8 cellular contexts compared by ENCODE assay signal in genomic region chr1:78619803-78620579, GRCh38. TPM values are rescaled to one million over a fixed set of nuclear protein-coding genes. Genes with fewer than 3 reads are reported as not detected.
DNase-seq lines count a peak whose midpoint lies in the region; ATAC-seq, FAIRE-seq and TF ChIP-seq lines count a peak whose summit lies in the region.

Gene IFI44L (plus strand): TSS chr1:78620448. CDS start chr1:78627916, 7,468 bp downstream.

- H3K27me3 ChIP-seq in A673 (replicated peaks; ENCODE audit: insufficient read depth, low read depth, low read length, poor library complexity), result no peaks in the 10 kb centered on the region
- no peaks in the 10 kb centered on the region for H3K27me3 ChIP-seq in endothelial cell of umbilical vein (ENCODE audit: control insufficient read depth in 2 of 2, insufficient read depth in 2 of 2, low read length in 2 of 2)
- no peaks in the 10 kb centered on the region for H3K27me3 ChIP-seq in osteoblast (ENCODE audit: insufficient read depth, low read length)
- H3K27me3 ChIP-seq in testis, result no peaks in the 10 kb centered on the region

- peak within 1 kb of the TSS; percentile 85 for H3K4me3 Mint-ChIP-seq in activated CD8-positive, alpha-beta T cell treated with anti-CD3 and anti-CD28 coated beads, Interleukin-2, amount 10 ng/mL, durations not matched to agents 7 days and 5 days

- H3K9me3 Mint-ChIP-seq in activated CD8-positive, alpha-beta T cell treated with anti-CD3 and anti-CD28 coated beads, Interleukin-2, amount 10 ng/mL, durations not matched to agents 7 days and 5 days (ENCODE audit: insufficient read depth), result no peaks in the 10 kb centered on the region

- peak within 1 kb of the TSS; percentile 93 for H3K27ac Mint-ChIP-seq in activated CD8-positive, alpha-beta T cell treated with anti-CD3 and anti-CD28 coated beads, Interleukin-2, amount 10 ng/mL, durations not matched to agents 7 days and 5 days

- H3K4me1 Mint-ChIP-seq in activated CD8-positive, alpha-beta T cell treated with anti-CD3 and anti-CD28 coated beads, Interleukin-2, amount 10 ng/mL, durations not matched to agents 7 days and 5 days (ENCODE audit: low read depth), result peaks cover 55% of the 10 kb centered on the region

- peaks cover 7% of the 10 kb centered on the region for H3K27me3 Mint-ChIP-seq in activated CD8-positive, alpha-beta T cell treated with anti-CD3 and anti-CD28 coated beads, Interleukin-2, amount 10 ng/mL, durations not matched to agents 7 days and 5 days (ENCODE audit: low read depth)

- H2AFZ ChIP-seq in endothelial cell of umbilical vein (ENCODE audit: low read depth, low read length) (peak within 1 kb of the TSS; percentile 84), osteoblast (ENCODE audit: low read length) (peak within 1 kb of the TSS; percentile 84)

- FAIRE-seq in endothelial cell of umbilical vein (lab: Jason Lieb, UNC), result peak; percentile 75

- H3K4me3 ChIP-seq in A673 (ENCODE audit: low read depth, low read length, poor library complexity, severe bottlenecking), result peak within 1 kb of the TSS; percentile 35
- peak within 1 kb of the TSS; percentile 2 to 35 (median 27) for H3K4me3 ChIP-seq in endothelial cell of umbilical vein (replicated peaks in 1 of 3; ENCODE audit: insufficient read depth in 1 of 3, low read depth in 1 of 3, low read length in 3 of 3)
- peak within 1 kb of the TSS; percentile 69 for H3K4me3 ChIP-seq in osteoblast (ENCODE audit: insufficient read depth, low read length)
- H3K4me3 ChIP-seq in testis, result peak within 1 kb of the TSS; percentile 14 to 29

- TF ChIP-seq POLR2A in endothelial cell of umbilical vein (IDR thresholded peaks at IDR 0.05; ENCODE audit: low read depth, low read length) (no peak), testis (IDR thresholded peaks at IDR 0.05) (no peak)

- H3K27ac ChIP-seq in A673 (ENCODE audit: low read depth, low read length, poor library complexity, severe bottlenecking) (peak within 1 kb of the TSS; percentile 64), endothelial cell of umbilical vein (ENCODE audit: insufficient read depth, low read depth, low read length) (peak within 1 kb of the TSS; percentile 2), osteoblast (ENCODE audit: low read depth, low read length) (peak within 1 kb of the TSS; percentile 75), testis (peak within 1 kb of the TSS; percentile 79 to 84)

- no peaks in the 10 kb centered on the region for H3K36me3 ChIP-seq in A673 (ENCODE audit: insufficient read depth, low read length, poor library complexity, severe bottlenecking)
- H3K36me3 ChIP-seq in endothelial cell of umbilical vein (ENCODE audit: control insufficient read depth in 2 of 2, extremely low read depth in 1 of 2, insufficient read depth in 2 of 2, low read length in 2 of 2), result no peaks in the 10 kb centered on the region
- H3K36me3 ChIP-seq in osteoblast (ENCODE audit: insufficient read depth, low read length), result no peaks in the 10 kb centered on the region
- no peaks in the 10 kb centered on the region for H3K36me3 ChIP-seq in testis (ENCODE audit: low read depth, missing control alignments)

- peaks cover 39% of the 10 kb centered on the region for H3K36me3 Mint-ChIP-seq in activated CD8-positive, alpha-beta T cell treated with anti-CD3 and anti-CD28 coated beads, Interleukin-2, amount 10 ng/mL, durations not matched to agents 7 days and 5 days (ENCODE audit: low read depth)

- intact Hi-C loops in A673 (cut with micrococcal nuclease; ENCODE audit: unreplicated experiment) (loop anchor here (2.0 to 5.0 kb wide), 3 partner anchors 31 to 577 kb away; no protein-coding TSS in a partner anchor), endothelial cell of umbilical vein (cut with micrococcal nuclease) (loop anchor here (1.0 to 5.0 kb wide), 3 partner anchors 29 to 732 kb away; partner anchors contain the start of gene IFI44), testis (cut with DNase I; ENCODE audit: low total_unique reads) (loop anchor here (10.0 kb wide), 1 partner anchor 55 kb away; no protein-coding TSS in a partner anchor)

- BruUV-seq in A673 (replicated peaks; lab: Mats Ljungman, UMichigan) (no TSS peak), endothelial cell of umbilical vein (replicated peaks; lab: Mats Ljungman, UMichigan) (no TSS peak)

- POLR2A ChIA-PET in A673 (lab: Charles Lee; ENCODE audit: low non-redundant PET), result no interaction called here
- POLR2A ChIA-PET in activated CD8-positive, alpha-beta T cell treated with anti-CD3 and anti-CD28 coated beads, Interleukin-2, amount 10 ng/mL, durations not matched to agents 7 days and 5 days (lab: Charles Lee), result interaction anchor here (0.7 to 5.2 kb wide), 15 partner anchors 8 to 644 kb away, joined by 3 to 33 read pairs (median 8); partner anchors contain the start of genes DNAJB4, FUBP1 and IFI44
- POLR2A ChIA-PET in endothelial cell of umbilical vein (lab: Charles Lee), result no interaction called here

- no peaks in the 10 kb centered on the region for H3K9me1 ChIP-seq in endothelial cell of umbilical vein (replicated peaks; ENCODE audit: control insufficient read depth, extremely low read depth, insufficient read depth, low read length)

- H4K20me1 ChIP-seq in endothelial cell of umbilical vein (replicated peaks; ENCODE audit: control insufficient read depth, extremely low read depth, insufficient read depth, low read length), result no peaks in the 10 kb centered on the region
- H4K20me1 ChIP-seq in osteoblast (ENCODE audit: insufficient read depth, low read length), result no peaks in the 10 kb centered on the region

- peak; percentile 41 for ATAC-seq in GM19438 (IDR thresholded peaks at IDR 0.05; ENCODE audit: low read depth, unreplicated experiment)
- ATAC-seq in activated CD8-positive, alpha-beta T cell treated with anti-CD3 and anti-CD28 coated beads, Interleukin-2, amount 10 ng/mL, durations not matched to agents 7 days and 5 days, result peak; percentile 46

- H3K4me2 ChIP-seq in endothelial cell of umbilical vein (ENCODE audit: insufficient read depth, low read length) (peak within 1 kb of the TSS; percentile 79), osteoblast (ENCODE audit: insufficient read depth, low read length) (peak within 1 kb of the TSS; percentile 94)

- dilution Hi-C loops in endothelial cell of umbilical vein (cut with MboI; ENCODE audit: extremely low pct_ligation_motif_present, low sequenced_read_pairs), result no loop called here

- DNase-seq in A673 (ENCODE audit: low spot score), result peak; percentile 62
- DNase-seq in HT-29 (ENCODE audit: low spot score), result peak; percentile 26
- peak; percentile 78 for DNase-seq in activated CD8-positive, alpha-beta T cell treated with anti-CD3 and anti-CD28 coated beads, Interleukin-2, amount 10 ng/mL, durations not matched to agents 7 days and 5 days
- peak; percentile 80 for DNase-seq in endothelial cell of umbilical vein (ENCODE audit: low read depth, low spot score)
- DNase-seq in osteoblast (ENCODE audit: insufficient read length, low spot score, missing footprints), result no peak
- peak; percentile 37 for DNase-seq in testis
- DNase-seq in NCI-H2107 treated with DMSO at 0.1 percent for 48 hours (lab: John Stamatoyannopoulos, UW; ENCODE audit: unreplicated experiment), result no peak

- peak within 1 kb of the TSS; percentile 39 for H3K9ac ChIP-seq in endothelial cell of umbilical vein (replicated peaks; ENCODE audit: extremely low read depth, insufficient read depth, low read length)

- 27 to 36% methylated on average over 9 of the region's 9 CpGs for WGBS in testis, 2 donors

- no peaks in the 10 kb centered on the region for H3K79me2 ChIP-seq in endothelial cell of umbilical vein (ENCODE audit: control insufficient read depth, insufficient read depth, low read length)
- H3K79me2 ChIP-seq in osteoblast (ENCODE audit: insufficient read depth, low read length), result peaks cover 7% of the 10 kb centered on the region

- CTCF ChIA-PET in A673 (lab: Charles Lee) (interaction anchor here (1.4 kb wide), 1 partner anchor 56 kb away, joined by 3 read pairs; no protein-coding TSS in a partner anchor), endothelial cell of umbilical vein (lab: Charles Lee) (interaction anchor here (0.6 to 4.6 kb wide), 11 partner anchors 9 to 584 kb away, joined by 3 to 25 read pairs (median 4); no protein-coding TSS in a partner anchor)
- CTCF ChIA-PET in activated CD8-positive, alpha-beta T cell treated with anti-CD3 and anti-CD28 coated beads, Interleukin-2, amount 10 ng/mL, durations not matched to agents 7 days and 5 days (lab: Charles Lee), result interaction anchor here (0.6 to 2.8 kb wide), 16 partner anchors 12 to 615 kb away, joined by 3 to 18 read pairs (median 5); partner anchors contain the start of genes DNAJB4 and IFI44

- no peaks in the 10 kb centered on the region for H3K9me3 ChIP-seq in A673 (ENCODE audit: low read depth, low read length, poor library complexity, severe bottlenecking)
- no peaks in the 10 kb centered on the region for H3K9me3 ChIP-seq in endothelial cell of umbilical vein (replicated peaks; ENCODE audit: control insufficient read depth, insufficient read depth, low read length)
- no peaks in the 10 kb centered on the region for H3K9me3 ChIP-seq in osteoblast (ENCODE audit: low read depth, low read length)
- H3K9me3 ChIP-seq in testis, result no peaks in the 10 kb centered on the region

- TF ChIP-seq CTCF in A673 (conservative IDR thresholded peaks at IDR 0.05; ENCODE audit: low read depth, low read length) (no peak), endothelial cell of umbilical vein (IDR thresholded peaks at IDR 0.05; ENCODE audit: extremely low read depth in 1 of 2, insufficient read depth in 1 of 2, low read depth in 1 of 2, low read length in 2 of 2) (no peak), osteoblast (IDR thresholded peaks at IDR 0.05; ENCODE audit: extremely low read depth, low read depth, low read length) (no peak), testis (IDR thresholded peaks at IDR 0.05) (no peak)

- peaks cover 31% of the 10 kb centered on the region for H3K4me1 ChIP-seq in A673 (ENCODE audit: insufficient read depth, low read length, poor library complexity, severe bottlenecking)
- H3K4me1 ChIP-seq in endothelial cell of umbilical vein (ENCODE audit: control insufficient read depth, extremely low read depth, insufficient read depth, low read length), result peaks cover 18% of the 10 kb centered on the region
- peaks cover 14% of the 10 kb centered on the region for H3K4me1 ChIP-seq in osteoblast (ENCODE audit: insufficient read depth, low read length)
- H3K4me1 ChIP-seq in testis, result peaks cover 12% of the 10 kb centered on the region

RNA-seq across cellular contexts. Expression of gene IFI44L, which starts in this region (rescaled TPM):
- total RNA-seq in A673 (2021), result 7.5 and 8.5 TPM in 2 replicates
- 1.4 and 1.6 TPM in 2 replicates for total RNA-seq in HT-29 (2014; rRNA removed; shearing (Covaris generic))
- 100 to 1,000 TPM; 181 to 191 TPM for total RNA-seq in activated CD8-positive, alpha-beta T cell treated with anti-CD3 and anti-CD28 coated beads, Interleukin-2, amount 10 ng/mL, durations not matched to agents 7 days and 5 days
- total RNA-seq in endothelial cell of umbilical vein, result 1.5 and 2.8 TPM in 2 replicates
- 1.9 and 2.9 TPM in 2 replicates for polyA plus RNA-seq in endothelial cell of umbilical vein
- polyA plus RNA-seq in endothelial cell of umbilical vein (2011; cell fraction: cytosol; rRNA removed), result 1.9 TPM in 2 replicates
- polyA plus RNA-seq in endothelial cell of umbilical vein (2011; cell fraction: nucleus; rRNA removed), result 8.1 TPM in 2 replicates
- 3.5 and 4.2 TPM in 2 replicates for polyA plus RNA-seq in endothelial cell of umbilical vein (2012)
- polyA minus RNA-seq in endothelial cell of umbilical vein, result 6.2 and 7.1 TPM in 2 replicates
- 1.0 TPM for polyA minus RNA-seq in endothelial cell of umbilical vein (2011; cell fraction: cytosol; rRNA and poly(A)+ RNA removed)
- polyA minus RNA-seq in endothelial cell of umbilical vein (2011; cell fraction: nucleus; rRNA and poly(A)+ RNA removed), result 9.0 and 14.1 TPM in 2 replicates
- total RNA-seq in osteoblast, result 28.3 and 49.2 TPM in 2 replicates
- total RNA-seq in testis, result 10 to 100 TPM; 12.0 to 15.8 TPM
- polyA plus RNA-seq in testis (ENCODE audit: insufficient read depth, low read depth, low replicate concordance), result 5.3 TPM

Comparison
In these comparisons a context has a peak if more than half of its experiments do, and no peak if none do; other contexts are left out.
1. DNase-seq: peak in A673 (single experiment), HT-29 (single experiment), activated CD8-positive, alpha-beta T cell treated with anti-CD3 and anti-CD28 coated beads, Interleukin-2, amount 10 ng/mL, durations not matched to agents 7 days and 5 days (single experiment), endothelial cell of umbilical vein (single experiment) and testis (single experiment); none in osteoblast (single experiment) and NCI-H2107 treated with DMSO at 0.1 percent for 48 hours (single experiment).
2. H3K27ac ChIP-seq: peak in every context shown above with its lines; median percentile 82 in testis; 75 in osteoblast; 64 in A673; 2 in endothelial cell of umbilical vein.
3. Peak in every context shown above with its lines, with median percentiles within 50 percentile points of each other: H3K4me3 ChIP-seq.